ENCODE assay signal across 1 cellular context in genomic region chr20:18778993-18779392, GRCh38.
TF ChIP-seq lines count a peak whose summit lies in the region.

No MANE protein-coding gene starts in this region.

TF ChIP-seq in K562, 482 proteins besides CTCF, POLR2A, EP300 and RAD21:
- TF ChIP-seq IRF1 (CRISPR knock-in tag; IDR thresholded peaks at IDR 0.05; ENCODE audit: borderline replicate concordance) (no peak), ZHX1 (conservative IDR thresholded peaks at IDR 0.05; ENCODE audit: low read length) (no peak), SPI1 (IDR thresholded peaks at IDR 0.05; ENCODE audit: borderline replicate concordance, low read depth, low read length) (peak; percentile 75)
